In the genomic region with DNA sequence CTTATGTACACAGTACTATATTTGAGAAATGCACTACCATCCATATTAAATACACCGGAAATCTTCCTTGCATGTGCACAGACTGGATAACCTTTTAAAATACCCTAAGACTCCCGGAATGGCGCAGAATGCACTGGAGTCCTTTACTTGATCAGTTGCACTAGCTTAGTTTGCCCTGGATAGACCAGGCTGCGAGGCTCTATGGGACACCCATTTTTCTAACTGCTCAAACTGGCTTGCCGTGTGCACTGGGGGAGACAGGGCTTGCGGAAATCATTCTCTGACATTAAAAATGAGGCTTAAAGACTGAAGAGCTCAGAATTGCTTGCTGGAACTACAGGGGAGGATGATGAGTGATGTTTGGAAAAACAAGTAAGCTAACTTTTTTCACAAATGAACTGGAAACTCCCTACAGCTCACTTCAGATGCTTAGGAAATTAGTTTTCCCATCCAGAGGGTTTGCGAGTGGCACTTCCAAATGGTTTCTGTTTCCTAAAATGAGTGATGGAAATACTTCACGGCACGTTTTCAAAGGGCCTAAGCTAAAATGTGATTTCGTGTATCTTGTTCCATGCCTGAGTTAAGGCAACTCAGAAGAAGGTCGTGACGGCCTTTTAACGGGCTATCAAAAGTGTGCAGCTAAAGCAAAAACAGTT, we compare ENCODE assay signal across 9 cellular contexts. TPM values are rescaled to one million over a fixed set of nuclear protein-coding genes. Genes with fewer than 3 reads are reported as not detected.
A peak's percentile ranks its signal among the peaks of the same experiment; 100 is the strongest.
DNase-seq lines count a peak whose midpoint lies in the region; ATAC-seq and TF ChIP-seq lines count a peak whose summit lies in the region.
"Had no signal": no experiment of that assay in that cellular context is flagged by ENCODE, and none has a peak within 500 bp of the region (broad histone marks: within the 10 kb centered on the region; RNA-seq: fewer than 3 reads in every experiment).

No MANE protein-coding gene starts in this region.

- H3K4me3 Mint-ChIP-seq in MCF 10A (ENCODE audit: unreplicated experiment) = peak overlapping the region; percentile 81

- no peaks in the 10 kb centered on the region for H3K27me3 Mint-ChIP-seq in MCF 10A (ENCODE audit: insufficient read depth, unreplicated experiment)

- H3K27me3 ChIP-seq in heart right ventricle (no peaks in the 10 kb centered on the region), muscle layer of duodenum (ENCODE audit: low read depth, low read length) (no peaks in the 10 kb centered on the region), upper lobe of left lung (no peaks in the 10 kb centered on the region)

- no peaks in the 10 kb centered on the region for H3K36me3 Mint-ChIP-seq in MCF 10A (ENCODE audit: insufficient read depth, unreplicated experiment)

- no peak overlapping the region for H3K27ac Mint-ChIP-seq in MCF 10A (ENCODE audit: low read depth, unreplicated experiment)

- TF ChIP-seq POLR2A in upper lobe of left lung (IDR thresholded peaks at IDR 0.05) = no peak

- H3K9me3 Mint-ChIP-seq in MCF 10A (ENCODE audit: unreplicated experiment) = no peaks in the 10 kb centered on the region

- H3K36me3 ChIP-seq in heart right ventricle (no peaks in the 10 kb centered on the region), muscle layer of duodenum (ENCODE audit: control insufficient read depth in 1 of 2, insufficient read depth in 2 of 2, low read length in 2 of 2) (no peaks in the 10 kb centered on the region), upper lobe of left lung (no peaks in the 10 kb centered on the region)

- TF ChIP-seq EP300 in upper lobe of left lung (IDR thresholded peaks at IDR 0.05) = no peak

- CTCF ChIA-PET in MCF 10A (lab: Yijun Ruan, JAX) = interaction anchor here (0.6 to 1.7 kb wide), 8 partner anchors 9 to 358 kb away, joined by 3 to 6 read pairs (median 3); no protein-coding TSS in a partner anchor

- 71 to 79% methylated on average over 13 of the region's 13 CpGs for WGBS in heart right ventricle, 2 donors
- WGBS in upper lobe of left lung, 2 donors = 72% methylated on average over 13 of the region's 13 CpGs

- H3K4me1 Mint-ChIP-seq in MCF 10A (ENCODE audit: insufficient read depth, unreplicated experiment) = peaks cover 22% of the 10 kb centered on the region

- BruUV-seq in MCF 10A (replicated peaks; lab: Mats Ljungman, UMichigan) = TSS peak; percentile 19

- DNase-seq in heart right ventricle (no peak), left ventricle myocardium superior (no peak), MCF 10A (ENCODE audit: unreplicated experiment) (no peak), upper lobe of left lung (no peak), A172 (ENCODE audit: low spot score) (no peak)
- DNase-seq: C1 segment of cervical spinal cord had no signal

- ATAC-seq in heart right ventricle = no peak
- ATAC-seq in left ventricle myocardium superior = no peak
- ATAC-seq in upper lobe of left lung (ENCODE audit: low FRiP score in 2 of 2) = no peak
- ATAC-seq in HG03139 (IDR thresholded peaks at IDR 0.05; ENCODE audit: unreplicated experiment) = no peak
- ATAC-seq in HG03432 (IDR thresholded peaks at IDR 0.05; ENCODE audit: unreplicated experiment) = no peak

- TF ChIP-seq CTCF in heart right ventricle (IDR thresholded peaks at IDR 0.05) (no peak), MCF 10A (IDR thresholded peaks at IDR 0.05; ENCODE audit: unreplicated experiment) (no peak), upper lobe of left lung (IDR thresholded peaks at IDR 0.05) (no peak)

- H3K9me3 ChIP-seq in heart right ventricle = no peaks in the 10 kb centered on the region
- H3K9me3 ChIP-seq in muscle layer of duodenum (ENCODE audit: control insufficient read depth in 1 of 2, low read length in 2 of 2) = no peaks in the 10 kb centered on the region
- H3K9me3 ChIP-seq in upper lobe of left lung = no peaks in the 10 kb centered on the region

- intact Hi-C loops in heart right ventricle (cut with DNase I) = loop anchor here in 6 of 10 donors (5.0 to 10.0 kb wide), 8 partner anchors 67 to 337 kb away; no protein-coding TSS in a partner anchor
- intact Hi-C loops in left ventricle myocardium superior (cut with micrococcal nuclease) = no loop called here
- intact Hi-C loops in MCF 10A (cut with micrococcal nuclease) = loop anchor here (5.0 kb wide), 2 partner anchors 170 to 340 kb away; no protein-coding TSS in a partner anchor

- H3K27ac ChIP-seq in heart right ventricle = peak overlapping the region in 6 of 10 donors; percentile 9 to 94 (median 28)
- H3K27ac ChIP-seq in muscle layer of duodenum (ENCODE audit: low read length) = peak overlapping the region; percentile 88
- H3K27ac ChIP-seq in upper lobe of left lung = peak overlapping the region; percentile 51 to 96 (median 86)

- H3K4me1 ChIP-seq in heart right ventricle (peaks cover 13 to 71% (median 60%) of the 10 kb centered on the region in 9 donors), muscle layer of duodenum (ENCODE audit: control insufficient read depth in 1 of 2, insufficient read depth in 2 of 2, low read length in 2 of 2) (peaks cover 19 to 32% of the 10 kb centered on the region in 2 donors), upper lobe of left lung (peaks cover 33 to 42% (median 37%) of the 10 kb centered on the region in 4 donors)

- POLR2A ChIA-PET in MCF 10A (lab: Yijun Ruan, JAX) = interaction anchor here (2.0 kb wide), 1 partner anchor 53 kb away, joined by 5 read pairs; no protein-coding TSS in a partner anchor

- H3K4me3 ChIP-seq in heart right ventricle (peak overlapping the region in 5 of 10 donors; percentile 69 to 97 (median 87)), muscle layer of duodenum (ENCODE audit: low read depth in 1 of 2, low read length in 2 of 2) (peak overlapping the region; percentile 82 to 86), upper lobe of left lung (peak overlapping the region in 2 of 4 donors; percentile 97 to 98)

RNA-seq across cellular contexts. Expression of a gene that starts 2.7 kb away (rescaled TPM):
- total RNA-seq in heart right ventricle (10 to 100 TPM; 21.1 to 45.1 (median 29.9) TPM), left ventricle myocardium superior (39.9 TPM), MCF 10A (2022) (35.3 and 36.5 TPM in 2 replicates), upper lobe of left lung (10 to 100 TPM; 29.3 to 48.6 (median 37.9) TPM)
- polyA plus RNA-seq in heart right ventricle = 10 to 100 TPM; 18.5 to 20.8 TPM
- total RNA-seq in A172 (2014; rRNA removed; shearing (Covaris generic)) = 29.1 and 44.0 TPM in 2 replicates

Comparison
In these comparisons a context has a peak if more than half of its experiments do, and no peak if none do; other contexts are left out.
1. H3K27ac ChIP-seq: peak in every context shown above with its lines; median percentile 88 in muscle layer of duodenum; 86 in upper lobe of left lung; 28 in heart right ventricle.